ENCODE assay signal across 25 cellular contexts in the genomic region with DNA sequence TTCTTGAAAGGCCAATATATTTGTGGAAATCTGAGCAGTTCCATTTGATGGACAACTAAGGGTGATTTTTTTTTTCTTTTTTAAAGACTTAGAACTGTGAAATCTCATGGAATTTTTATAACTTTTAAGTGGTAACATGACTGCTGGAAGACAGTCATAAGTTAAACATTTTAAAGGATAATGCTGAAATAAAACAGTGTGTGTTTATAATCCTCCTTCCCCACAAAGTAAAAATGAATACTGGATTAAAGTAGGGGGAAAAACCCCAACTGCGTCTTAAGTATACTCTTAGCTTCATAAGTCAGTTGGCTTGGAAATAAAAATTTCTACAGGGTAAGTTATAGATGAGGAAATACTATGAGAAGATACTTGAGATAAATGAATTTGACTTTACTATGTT.
"Had no signal": no experiment of that assay in that cellular context is flagged by ENCODE, and none has a peak within 500 bp of the region (broad histone marks: within the 10 kb centered on the region; RNA-seq: fewer than 3 reads in every experiment).

No MANE protein-coding gene starts in this region.

- H3K27me3 Mint-ChIP-seq: naive B cell, progenitor cell of endocrine pancreas had no signal

- ATAC-seq: heart left ventricle; natural killer cell; right lobe of liver; stimulated activated effector memory CD8-positive, alpha-beta T cell treated with anti-CD3 and anti-CD28 coated beads, Interleukin-12 subunit alpha, Interleukin-12 subunit beta, amount 100 ng/mL, for 72 hours; upper lobe of right lung had no signal

- H3K36me3 ChIP-seq: heart left ventricle, left ventricle myocardium inferior, right atrium auricular region, right lobe of liver, spleen, suprapubic skin, thoracic aorta, tibial artery, upper lobe of right lung had no signal

- H3K36me3 Mint-ChIP-seq: naive B cell; natural killer cell; stimulated activated effector memory CD8-positive, alpha-beta T cell treated with anti-CD3 and anti-CD28 coated beads, Interleukin-12 subunit alpha, Interleukin-12 subunit beta, amount 100 ng/mL, for 72 hours had no signal

- H3K4me1 ChIP-seq: heart left ventricle, parathyroid adenoma, right atrium auricular region, right lobe of liver, spleen, suprapubic skin, tibial artery, upper lobe of right lung had no signal

- H2AFZ ChIP-seq: hepatocyte, parathyroid adenoma had no signal

- DNase-seq: heart left ventricle; islet precursor cell; left ventricle myocardium inferior; mesendoderm; naive B cell; natural killer cell; nucleus accumbens; right lobe of liver; spleen; stimulated activated CD4-positive, alpha-beta T cell treated with anti-CD3 and anti-CD28 coated beads, Interleukin-4, amount 100 ng/mL, for 24 hours; stimulated activated naive CD4-positive, alpha-beta T cell; tibial artery; trophoblast cell; upper lobe of right lung had no signal

- H3K27ac ChIP-seq: heart left ventricle, hepatocyte, left ventricle myocardium inferior, parathyroid adenoma, right atrium auricular region, right lobe of liver, skin epidermis, spleen, suprapubic skin, thoracic aorta, tibial artery, upper lobe of right lung had no signal

- H3K9me3 Mint-ChIP-seq: mesothelial cell of epicardium; naive B cell; natural killer cell; stimulated activated effector memory CD8-positive, alpha-beta T cell treated with anti-CD3 and anti-CD28 coated beads, Interleukin-12 subunit alpha, Interleukin-12 subunit beta, amount 100 ng/mL, for 72 hours; stimulated activated naive CD8-positive, alpha-beta T cell treated with anti-CD3 and anti-CD28 coated beads, Interleukin-15, Interleukin-2, amounts not matched to agents 100 ng/mL and 50 ng/mL, for 24 hours had no signal

- H3K9ac ChIP-seq: parathyroid adenoma had no signal

- H3K4me3 ChIP-seq: heart left ventricle, hepatocyte, left ventricle myocardium inferior, lung, right atrium auricular region, right lobe of liver, skin epidermis, spleen, suprapubic skin, thoracic aorta, tibial artery, upper lobe of right lung had no signal

- H3K4me1 Mint-ChIP-seq: naive B cell; natural killer cell; stimulated activated effector memory CD8-positive, alpha-beta T cell treated with anti-CD3 and anti-CD28 coated beads, Interleukin-12 subunit alpha, Interleukin-12 subunit beta, amount 100 ng/mL, for 72 hours had no signal

- H3K4me3 Mint-ChIP-seq: mesothelial cell of epicardium; naive B cell; natural killer cell; stimulated activated effector memory CD8-positive, alpha-beta T cell treated with anti-CD3 and anti-CD28 coated beads, Interleukin-12 subunit alpha, Interleukin-12 subunit beta, amount 100 ng/mL, for 72 hours; stimulated activated naive CD8-positive, alpha-beta T cell treated with anti-CD3 and anti-CD28 coated beads, Interleukin-15, Interleukin-2, amounts not matched to agents 100 ng/mL and 50 ng/mL, for 24 hours had no signal

- H3K4me2 ChIP-seq: hepatocyte had no signal

- H3K27me3 ChIP-seq: heart left ventricle, hepatocyte, right atrium auricular region, right lobe of liver, spleen, suprapubic skin, tibial artery, upper lobe of right lung had no signal

- H3K27ac Mint-ChIP-seq: mesothelial cell of epicardium; naive B cell; natural killer cell; progenitor cell of endocrine pancreas; stimulated activated effector memory CD8-positive, alpha-beta T cell treated with anti-CD3 and anti-CD28 coated beads, Interleukin-12 subunit alpha, Interleukin-12 subunit beta, amount 100 ng/mL, for 72 hours; stimulated activated naive CD8-positive, alpha-beta T cell treated with anti-CD3 and anti-CD28 coated beads, Interleukin-15, Interleukin-2, amounts not matched to agents 100 ng/mL and 50 ng/mL, for 24 hours had no signal

- H3K79me2 ChIP-seq: hepatocyte, parathyroid adenoma had no signal

- H3K9me3 ChIP-seq: heart left ventricle, left ventricle myocardium inferior, right atrium auricular region, right lobe of liver, spleen, suprapubic skin, thoracic aorta, tibial artery, upper lobe of right lung had no signal
